Comparison of ENCODE assay signal across 8 cellular contexts in the genomic region with DNA sequence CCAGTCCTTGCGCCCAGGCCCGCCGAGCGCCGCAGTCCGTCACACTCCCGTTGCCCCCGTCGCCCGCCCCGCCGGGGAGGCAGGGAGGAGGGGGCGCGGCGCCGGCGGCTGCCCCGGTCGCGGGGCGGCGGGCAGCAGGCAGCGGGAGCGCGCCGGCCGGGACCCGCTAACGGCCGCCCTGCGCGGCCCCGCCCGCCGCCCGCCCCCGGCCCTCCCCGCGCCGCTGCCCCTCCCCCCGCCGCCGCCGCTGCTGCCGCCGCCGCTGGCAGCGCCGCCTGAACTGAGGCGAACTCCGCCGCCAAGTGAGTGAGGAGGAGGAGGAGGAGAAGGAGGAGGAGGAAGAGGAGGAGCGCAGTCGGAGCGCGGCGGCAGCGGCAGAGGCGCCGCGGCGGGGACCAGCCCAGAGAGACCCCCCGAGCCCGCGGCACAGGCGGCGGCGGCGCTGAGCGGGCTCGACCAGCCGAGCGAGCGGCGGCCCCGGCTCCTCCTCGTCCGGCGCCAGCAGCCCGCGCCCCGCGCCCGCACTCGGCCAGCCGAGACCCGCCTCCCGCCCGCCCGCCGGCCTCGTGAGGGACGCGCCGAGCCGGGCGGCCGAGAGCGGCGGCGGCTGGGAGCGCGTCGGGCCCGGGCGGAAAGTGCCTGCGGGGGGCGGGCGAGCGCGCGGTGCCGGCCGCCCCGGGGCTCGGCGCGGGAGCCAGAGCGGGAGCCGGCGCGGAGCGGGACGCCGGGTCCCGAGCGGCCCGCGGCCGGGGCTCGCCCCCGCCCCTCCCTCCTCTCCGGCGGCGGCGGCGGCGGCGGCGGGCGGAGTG. TPM values are rescaled to one million over a fixed set of nuclear protein-coding genes. Genes with fewer than 3 reads are reported as not detected.
A peak's percentile ranks its signal among the peaks of the same experiment; 100 is the strongest.
DNase-seq lines count a peak whose midpoint lies in the region; ATAC-seq, FAIRE-seq and TF ChIP-seq lines count a peak whose summit lies in the region.

Gene QKI, plus strand, starts transcription at position 352 of the 809 bp plus-strand sequence. CDS start 476 bp downstream, outside the sequence.

- H3K27me3 ChIP-seq in HAP-1 (ENCODE audit: low read depth) = no peaks in the 10 kb centered on the region
- H3K27me3 ChIP-seq in bronchial epithelial cell (ENCODE audit: control insufficient read depth, insufficient read depth, low read length) = no peaks in the 10 kb centered on the region

- peak within 1 kb of the TSS; percentile 91 for H3K4me3 ChIP-seq in GM12864 (ENCODE audit: low read depth, low read length)
- peak within 1 kb of the TSS; percentile 66 for H3K4me3 ChIP-seq in HAP-1
- H3K4me3 ChIP-seq in NB4 (ENCODE audit: low read depth, low read length) = peak within 1 kb of the TSS; percentile 83
- peak within 1 kb of the TSS; percentile 77 for H3K4me3 ChIP-seq in WI38 (ENCODE audit: low read depth, low read length)
- peak within 1 kb of the TSS; percentile 89 for H3K4me3 ChIP-seq in bronchial epithelial cell (ENCODE audit: low read depth, low read length)

- no peak for DNase-seq in GM12864 (ENCODE audit: low read depth)
- peak; percentile 68 to 87 for DNase-seq in HAP-1 (ENCODE audit: low spot score in 2 of 2)
- peak; percentile 87 for DNase-seq in NB4 (ENCODE audit: low read depth)
- peak; percentile 45 for DNase-seq in bronchial epithelial cell (ENCODE audit: low read depth)
- DNase-seq in islet precursor cell = peak; percentile 84
- peak; percentile 84 for DNase-seq in stimulated activated CD4-positive, alpha-beta T cell treated with anti-CD3 and anti-CD28 coated beads, Interleukin-12 subunit alpha, Interleukin-12 subunit beta, amount 100 ng/mL, for 4 hours

- FAIRE-seq in bronchial epithelial cell (lab: Jason Lieb, UNC) = no peak

- no peaks in the 10 kb centered on the region for H3K9me3 ChIP-seq in HAP-1

- no peak for TF ChIP-seq CTCF in GM12864 (IDR thresholded peaks at IDR 0.05; ENCODE audit: low read depth, low read length, missing control alignments)
- no peak for TF ChIP-seq CTCF in NB4 (IDR thresholded peaks at IDR 0.05; ENCODE audit: low read depth, low read length)
- no peak for TF ChIP-seq CTCF in WI38 (IDR thresholded peaks at IDR 0.05; ENCODE audit: low read depth, low read length)
- no peak for TF ChIP-seq CTCF in bronchial epithelial cell (IDR thresholded peaks at IDR 0.05; ENCODE audit: insufficient read depth, low read length, severe bottlenecking)

- no peak for ATAC-seq in GM18870 (IDR thresholded peaks at IDR 0.05; ENCODE audit: unreplicated experiment)

- H3K36me3 ChIP-seq in HAP-1 (replicated peaks) (no peaks in the 10 kb centered on the region), bronchial epithelial cell (ENCODE audit: control insufficient read depth, insufficient read depth, low read length) (no peaks in the 10 kb centered on the region)

- in situ Hi-C loops in HAP-1 (cut with MboI; ENCODE audit: low sequenced_read_pairs) = loop anchor here (10.0 kb wide), 1 partner anchor 560 kb away; no protein-coding TSS in a partner anchor

- peak; percentile 58 for TF ChIP-seq POLR2A in NB4 (IDR thresholded peaks at IDR 0.05; ENCODE audit: extremely low read depth, insufficient read length)

- peaks cover 18% of the 10 kb centered on the region for H3K4me1 ChIP-seq in HAP-1

RNA-seq across cellular contexts. Expression of gene QKI, which starts in this region (rescaled TPM):
- 51.1 and 67.2 TPM in 2 replicates for total RNA-seq in bronchial epithelial cell
